In the genomic region with DNA sequence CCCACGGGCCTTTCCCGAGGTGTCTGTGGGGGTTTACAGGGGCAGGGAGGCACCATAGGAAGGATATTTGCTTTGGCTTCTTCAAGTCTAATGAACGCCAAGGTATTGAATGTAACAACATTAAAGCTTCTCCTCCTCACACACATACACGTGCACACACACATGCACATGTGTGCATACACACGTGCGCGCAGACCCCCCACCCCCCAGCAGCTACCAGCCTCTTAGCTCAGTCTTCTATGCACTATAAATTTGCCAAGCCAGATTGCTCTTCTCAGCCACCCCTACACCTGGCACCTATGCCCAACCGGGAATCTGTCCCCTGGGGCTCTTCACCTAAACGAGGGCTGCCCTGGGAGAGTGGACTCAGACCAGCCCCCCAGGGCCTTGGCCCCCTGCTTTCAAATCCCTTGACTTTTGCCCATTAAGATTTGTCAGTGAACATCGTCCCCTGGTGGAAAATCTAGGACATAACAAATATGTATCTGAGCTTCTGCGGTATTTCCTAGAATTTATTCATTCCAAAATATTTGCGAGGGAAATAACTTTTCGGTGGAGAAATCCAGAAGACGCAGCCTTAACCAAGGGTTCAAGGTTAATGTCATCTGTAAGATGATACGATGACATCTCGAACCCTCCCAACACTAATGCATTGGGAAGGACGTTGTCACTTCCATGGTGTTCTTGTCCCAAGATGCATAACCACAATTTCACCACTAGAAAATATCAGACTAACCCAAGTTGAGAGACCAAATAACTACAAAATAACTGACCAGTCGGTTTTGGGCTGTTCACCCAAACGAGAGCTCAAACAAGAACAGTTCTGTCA, we compare ENCODE assay signal across 2 cellular contexts.
TF ChIP-seq lines count a peak whose summit lies in the region.

No MANE protein-coding gene starts in this region.

TF ChIP-seq in SK-N-SH, 30 proteins besides CTCF, POLR2A, EP300 and RAD21 (continued from another document):
- TF ChIP-seq, protein P1, sequence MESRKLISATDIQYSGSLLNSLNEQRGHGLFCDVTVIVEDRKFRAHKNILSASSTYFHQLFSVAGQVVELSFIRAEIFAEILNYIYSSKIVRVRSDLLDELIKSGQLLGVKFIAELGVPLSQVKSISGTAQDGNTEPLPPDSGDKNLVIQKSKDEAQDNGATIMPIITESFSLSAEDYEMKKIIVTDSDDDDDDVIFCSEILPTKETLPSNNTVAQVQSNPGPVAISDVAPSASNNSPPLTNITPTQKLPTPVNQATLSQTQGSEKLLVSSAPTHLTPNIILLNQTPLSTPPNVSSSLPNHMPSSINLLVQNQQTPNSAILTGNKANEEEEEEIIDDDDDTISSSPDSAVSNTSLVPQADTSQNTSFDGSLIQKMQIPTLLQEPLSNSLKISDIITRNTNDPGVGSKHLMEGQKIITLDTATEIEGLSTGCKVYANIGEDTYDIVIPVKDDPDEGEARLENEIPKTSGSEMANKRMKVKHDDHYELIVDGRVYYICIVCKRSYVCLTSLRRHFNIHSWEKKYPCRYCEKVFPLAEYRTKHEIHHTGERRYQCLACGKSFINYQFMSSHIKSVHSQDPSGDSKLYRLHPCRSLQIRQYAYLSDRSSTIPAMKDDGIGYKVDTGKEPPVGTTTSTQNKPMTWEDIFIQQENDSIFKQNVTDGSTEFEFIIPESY (IDR thresholded peaks at IDR 0.05; ENCODE audit: borderline replicate concordance, low read depth): no peak
- no peak for TF ChIP-seq GABPA (IDR thresholded peaks at IDR 0.05; ENCODE audit: low read depth)

TF ChIP-seq in SK-N-SH treated with all-trans-retinoic acid at 6 μM for 48 hours, 23 proteins besides CTCF, POLR2A, EP300 and RAD21 (continued from another document):
- TF ChIP-seq ZC3H10 (CRISPR knock-in tag; IDR thresholded peaks at IDR 0.05) (no peak), TCF4 (CRISPR knock-in tag; IDR thresholded peaks at IDR 0.05; ENCODE audit: borderline replicate concordance) (no peak), ARNTL (CRISPR knock-in tag; IDR thresholded peaks at IDR 0.05; ENCODE audit: borderline replicate concordance, low read depth) (no peak)
- TF ChIP-seq, protein P2, sequence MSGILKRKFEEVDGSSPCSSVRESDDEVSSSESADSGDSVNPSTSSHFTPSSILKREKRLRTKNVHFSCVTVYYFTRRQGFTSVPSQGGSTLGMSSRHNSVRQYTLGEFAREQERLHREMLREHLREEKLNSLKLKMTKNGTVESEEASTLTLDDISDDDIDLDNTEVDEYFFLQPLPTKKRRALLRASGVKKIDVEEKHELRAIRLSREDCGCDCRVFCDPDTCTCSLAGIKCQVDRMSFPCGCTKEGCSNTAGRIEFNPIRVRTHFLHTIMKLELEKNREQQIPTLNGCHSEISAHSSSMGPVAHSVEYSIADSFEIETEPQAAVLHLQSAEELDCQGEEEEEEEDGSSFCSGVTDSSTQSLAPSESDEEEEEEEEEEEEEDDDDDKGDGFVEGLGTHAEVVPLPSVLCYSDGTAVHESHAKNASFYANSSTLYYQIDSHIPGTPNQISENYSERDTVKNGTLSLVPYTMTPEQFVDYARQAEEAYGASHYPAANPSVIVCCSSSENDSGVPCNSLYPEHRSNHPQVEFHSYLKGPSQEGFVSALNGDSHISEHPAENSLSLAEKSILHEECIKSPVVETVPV (CRISPR knock-in tag; IDR thresholded peaks at IDR 0.05): no peak
TF ChIP-seq in SK-N-SH treated with all-trans-retinoic acid at 6 μM for 48 hours: peak in this region for 0.
